In genomic region chr14:39219075-39219499, GRCh38 we compare ENCODE assay signal across 1 cellular context.
A peak's percentile ranks its signal among the peaks of the same experiment; 100 is the strongest.
TF ChIP-seq lines count a peak whose summit lies in the region.

No MANE protein-coding gene starts in this region.

TF ChIP-seq in HepG2, 621 proteins besides CTCF, POLR2A, EP300 and RAD21 (continued from another document and continues in another):
- TF ChIP-seq MEF2D (CRISPR knock-in tag; IDR thresholded peaks at IDR 0.05) (no peak), ZNF431 (CRISPR knock-in tag; IDR thresholded peaks at IDR 0.05; ENCODE audit: borderline replicate concordance, low read depth) (no peak), FIP1L1 (IDR thresholded peaks at IDR 0.05; ENCODE audit: borderline replicate concordance, insufficient read depth, low read depth, low read length) (no peak), ELF1 (CRISPR knock-in tag; IDR thresholded peaks at IDR 0.05) (no peak), POGK (CRISPR knock-in tag; conservative IDR thresholded peaks at IDR 0.05) (no peak), U2AF2 (IDR thresholded peaks at IDR 0.05; ENCODE audit: low read depth, low read length) (no peak), CBX1 (IDR thresholded peaks at IDR 0.05; ENCODE audit: low read depth) (no peak), NFKB2 (CRISPR knock-in tag; IDR thresholded peaks at IDR 0.05; ENCODE audit: borderline replicate concordance) (no peak), NCOA2 (CRISPR knock-in tag; IDR thresholded peaks at IDR 0.05) (no peak), NFATC3 (CRISPR knock-in tag; IDR thresholded peaks at IDR 0.05) (no peak), NFIB (CRISPR knock-in tag; IDR thresholded peaks at IDR 0.05; ENCODE audit: borderline replicate concordance) (no peak), HBP1 (CRISPR knock-in tag; IDR thresholded peaks at IDR 0.05; ENCODE audit: low read depth) (no peak), GTF2F1 (IDR thresholded peaks at IDR 0.05; ENCODE audit: low read length) (no peak), PHB2 (IDR thresholded peaks at IDR 0.05; ENCODE audit: partially characterized antibody) (no peak), ZC3H4 (CRISPR knock-in tag; IDR thresholded peaks at IDR 0.05; ENCODE audit: borderline replicate concordance) (no peak), RXRA (CRISPR knock-in tag; IDR thresholded peaks at IDR 0.05) (no peak), NFE2L2 (IDR thresholded peaks at IDR 0.05; ENCODE audit: low read length) (no peak), HNRNPK (IDR thresholded peaks at IDR 0.05; ENCODE audit: low read depth, low read length, poor library complexity, severe bottlenecking) (no peak), E2F5 (CRISPR knock-in tag; conservative IDR thresholded peaks at IDR 0.05) (no peak), ZNF101 (CRISPR knock-in tag; IDR thresholded peaks at IDR 0.05; ENCODE audit: borderline replicate concordance, low read depth) (no peak), ATM (IDR thresholded peaks at IDR 0.05; ENCODE audit: borderline replicate concordance) (no peak), NFYB (CRISPR knock-in tag; IDR thresholded peaks at IDR 0.05) (no peak), ZNF24 (IDR thresholded peaks at IDR 0.05) (no peak), JDP2 (CRISPR knock-in tag; IDR thresholded peaks at IDR 0.05; ENCODE audit: borderline replicate concordance) (no peak), THAP8 (CRISPR knock-in tag; IDR thresholded peaks at IDR 0.05; ENCODE audit: borderline replicate concordance) (no peak), MTA1 (CRISPR knock-in tag; IDR thresholded peaks at IDR 0.05; ENCODE audit: borderline replicate concordance) (no peak), ARID5B (CRISPR knock-in tag; IDR thresholded peaks at IDR 0.05) (peak; percentile 76), ZNF792 (CRISPR knock-in tag; IDR thresholded peaks at IDR 0.05) (no peak; the same call in 1 of the 2 replicates), KAT7 (CRISPR knock-in tag; IDR thresholded peaks at IDR 0.05; ENCODE audit: borderline replicate concordance) (no peak), XBP1 (CRISPR knock-in tag; IDR thresholded peaks at IDR 0.05) (no peak), KLF6 (CRISPR knock-in tag; IDR thresholded peaks at IDR 0.05) (no peak), THAP9 (CRISPR knock-in tag; IDR thresholded peaks at IDR 0.05; ENCODE audit: borderline replicate concordance) (no peak), UBTF (CRISPR knock-in tag; IDR thresholded peaks at IDR 0.05) (no peak), ZXDC (CRISPR knock-in tag; IDR thresholded peaks at IDR 0.05) (no peak), ZNF609 (CRISPR knock-in tag; IDR thresholded peaks at IDR 0.05; ENCODE audit: borderline replicate concordance) (peak; percentile 54; the same call in 1 of the 2 replicates)
